10 cellular contexts compared by ENCODE assay signal in the genomic region with DNA sequence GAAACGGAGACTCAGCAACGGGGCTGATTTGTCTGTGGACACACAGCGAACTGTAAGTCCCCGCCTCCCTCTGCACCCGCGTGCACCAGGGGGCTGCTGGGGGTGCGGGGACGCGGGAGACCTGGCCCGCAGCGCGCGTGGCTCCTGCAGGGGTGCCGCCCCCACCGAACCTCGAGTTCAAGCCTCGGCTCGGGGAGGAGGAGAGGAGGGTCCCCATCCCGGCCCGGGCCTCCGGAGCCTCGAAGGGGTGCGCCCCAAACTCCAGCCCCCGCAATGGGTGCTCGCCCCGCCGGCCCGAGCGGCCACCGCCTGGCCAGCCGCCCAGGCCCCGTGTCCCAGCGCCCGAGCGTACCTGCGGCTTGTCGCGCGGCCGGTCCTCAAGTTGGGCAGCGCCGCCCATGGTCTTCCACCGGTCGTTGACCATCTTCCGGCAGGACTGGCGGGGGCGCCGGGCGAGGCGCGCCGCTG. TPM values are rescaled to one million over a fixed set of nuclear protein-coding genes. Genes with fewer than 3 reads are reported as not detected.
DNase-seq lines count a peak whose midpoint lies in the region; ATAC-seq and TF ChIP-seq lines count a peak whose summit lies in the region.
"Had no signal": no experiment of that assay in that cellular context is flagged by ENCODE, and none has a peak within 500 bp of the region (broad histone marks: within the 10 kb centered on the region; RNA-seq: fewer than 3 reads in every experiment).

No MANE protein-coding gene starts in this region.

- TF ChIP-seq CTCF in dorsolateral prefrontal cortex (IDR thresholded peaks at IDR 0.05 in 54 of 56, conservative IDR thresholded peaks at IDR 0.05 in 2 of 56; ENCODE audit: low read depth in 1 of 56, partially characterized antibody in 56 of 56) (no peak), nephron progenitor cell (IDR thresholded peaks at IDR 0.05) (no peak), tibial nerve (IDR thresholded peaks at IDR 0.05) (no peak)

- no peak for TF ChIP-seq EP300 in tibial nerve (IDR thresholded peaks at IDR 0.05)

- H3K4me3 ChIP-seq in ACC112 (ENCODE audit: low read depth, low read length) (peak overlapping the region; percentile 76), HUES48 (ENCODE audit: low read depth, low read length) (peak overlapping the region; percentile 74; the same call in 1 of the 2 replicates), dorsolateral prefrontal cortex (peak overlapping the region in 47 of 59 donors; percentile 4 to 69 (median 50)), tibial nerve (peak overlapping the region in 1 of 4 donors; percentile 47)

- intact Hi-C loops in dorsolateral prefrontal cortex (cut with DNase I), result loop anchor here in 1 of 2 donors (5.0 kb wide), 1 partner anchor 66 kb away; no protein-coding TSS in a partner anchor

- H3K27ac ChIP-seq in ACC112 (ENCODE audit: low read depth, low read length) (no peak overlapping the region), HUES48 (ENCODE audit: low read depth, low read length) (no peak overlapping the region), dorsolateral prefrontal cortex (no peak overlapping the region), tibial nerve (no peak overlapping the region)

- H3K36me3 ChIP-seq in ACC112 (ENCODE audit: insufficient read depth, low read length) (no peaks in the 10 kb centered on the region), HUES48 (ENCODE audit: control insufficient read depth, insufficient read depth, low read length) (no peaks in the 10 kb centered on the region), tibial nerve (no peaks in the 10 kb centered on the region)

- H3K9me3 ChIP-seq in HUES48 (ENCODE audit: control insufficient read depth, insufficient read depth, low read length) (no peaks in the 10 kb centered on the region), tibial nerve (no peaks in the 10 kb centered on the region)

- H3K27me3 ChIP-seq in ACC112 (ENCODE audit: insufficient read depth, low read length) (peaks cover 46% of the 10 kb centered on the region), HUES48 (ENCODE audit: control insufficient read depth, insufficient read depth, low read length) (peaks cover 64% of the 10 kb centered on the region), dorsolateral prefrontal cortex (peaks cover 0 to 85% (median 44%) of the 10 kb centered on the region in 45 donors), tibial nerve (peaks cover 2 to 94% of the 10 kb centered on the region in 2 donors)

- H3K79me2 ChIP-seq in ACC112 (ENCODE audit: control insufficient read depth, insufficient read depth, low read length, unreplicated experiment), result no peaks in the 10 kb centered on the region

- peaks cover 85% of the 10 kb centered on the region for H3K27me3 Mint-ChIP-seq in nephron progenitor cell (ENCODE audit: low read depth, poor library complexity)

- H3K9me3 Mint-ChIP-seq in nephron progenitor cell, result no peaks in the 10 kb centered on the region

- DNase-seq in dorsolateral prefrontal cortex (no peak), nephron progenitor cell (no peak), tibial nerve (ENCODE audit: low spot score in 2 of 2) (no peak), DMS53 (lab: John Stamatoyannopoulos, UW) (no peak)
- DNase-seq: NCI-H2107, SHP77 treated with DMSO at 0.1 percent for 48 hours had no signal

- no peak overlapping the region for H3K27ac Mint-ChIP-seq in nephron progenitor cell

- no peak overlapping the region for H3K9ac ChIP-seq in HUES48 (ENCODE audit: low read depth, low read length)

- WGBS in tibial nerve, 2 donors, result 5 to 7% methylated on average over 2 to 12 of the region's 52 CpGs

- peaks cover 20% of the 10 kb centered on the region for H3K4me1 Mint-ChIP-seq in nephron progenitor cell

- ATAC-seq in HG02938 (IDR thresholded peaks at IDR 0.05; ENCODE audit: unreplicated experiment) (no peak), HG02610 (IDR thresholded peaks at IDR 0.05; ENCODE audit: unreplicated experiment) (no peak)

- peak overlapping the region; percentile 93 for H2AFZ ChIP-seq in ACC112 (ENCODE audit: low read length, unreplicated experiment)

- no peaks in the 10 kb centered on the region for H3K36me3 Mint-ChIP-seq in nephron progenitor cell (ENCODE audit: low read depth)

- H3K4me1 ChIP-seq in ACC112 (ENCODE audit: control insufficient read depth, insufficient read depth, low read length, unreplicated experiment) (peaks cover 18% of the 10 kb centered on the region), HUES48 (ENCODE audit: control insufficient read depth, insufficient read depth, low read length) (peaks cover 30% of the 10 kb centered on the region), tibial nerve (peaks cover 0 to 34% (median 14%) of the 10 kb centered on the region in 4 donors)

- TF ChIP-seq POLR2A in tibial nerve (IDR thresholded peaks at IDR 0.05), result no peak

- H3K4me3 Mint-ChIP-seq in nephron progenitor cell, result peak overlapping the region; percentile 76

RNA-seq across cellular contexts. Expression of gene FIBCD1, which starts 0.8 kb away (rescaled TPM):
- total RNA-seq in dorsolateral prefrontal cortex (1 to 10 TPM in 87 of 120 experiments, under 1 TPM in 31, not detected in 2; 0.24 to 4.5 (median 1.6) TPM), tibial nerve (not detected)

RNA-seq across cellular contexts. Expression of gene QRFP, which starts 41.6 kb away (rescaled TPM):
- total RNA-seq in dorsolateral prefrontal cortex (not detected), tibial nerve (not detected)
